ENCODE assay signal across 8 cellular contexts in the genomic region with DNA sequence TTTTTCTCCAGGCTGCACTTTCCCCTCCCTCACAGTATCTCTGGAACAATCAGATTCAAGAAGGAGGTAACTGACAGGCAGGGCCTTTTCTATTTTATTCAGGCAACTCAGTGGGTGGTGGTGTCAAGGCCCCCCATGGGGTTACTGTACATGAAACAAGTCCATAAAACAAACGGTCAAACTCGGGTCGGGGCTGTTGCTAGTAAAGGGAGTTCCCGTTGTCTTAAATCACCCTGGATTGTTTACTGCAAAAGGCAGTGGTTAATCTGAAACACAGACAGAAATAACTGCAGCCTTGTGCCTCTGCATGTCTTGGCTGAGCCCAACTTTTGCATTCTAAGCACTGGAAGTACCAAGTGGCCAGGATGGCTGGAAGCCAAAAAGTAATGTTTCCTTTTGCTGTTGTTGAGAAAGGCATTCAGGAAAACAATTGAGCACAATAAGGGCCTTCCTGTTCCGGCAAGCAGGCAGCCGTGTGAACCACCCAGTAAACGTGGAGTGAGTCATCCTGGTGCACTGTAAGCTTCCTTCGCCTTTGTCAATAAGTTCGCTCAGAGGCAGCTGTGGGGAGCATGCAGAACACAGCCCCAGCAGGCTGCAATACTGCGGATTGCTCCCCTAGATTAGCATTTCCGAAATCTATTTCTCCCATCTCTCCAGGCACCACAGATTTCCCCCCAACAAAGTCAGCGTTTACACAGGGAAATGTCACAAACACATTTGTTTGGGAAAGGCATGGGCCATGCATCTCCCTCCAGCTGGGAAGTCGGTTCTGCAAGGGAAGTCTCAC.
DNase-seq lines count a peak whose midpoint lies in the region; ATAC-seq and TF ChIP-seq lines count a peak whose summit lies in the region.

No MANE protein-coding gene starts in this region.

- no peak overlapping the region for H3K4me3 Mint-ChIP-seq in activated naive CD4-positive, alpha-beta T cell treated with anti-CD3 and anti-CD28 coated beads, Interleukin-2, amount 10 ng/mL, durations not matched to agents 7 days and 5 days
- no peak overlapping the region for H3K4me3 Mint-ChIP-seq in progenitor cell of endocrine pancreas (ENCODE audit: low read depth)

- no TSS peak for BruUV-seq in PC-3 (replicated peaks; lab: Mats Ljungman, UMichigan)

- no peaks in the 10 kb centered on the region for H3F3A ChIP-seq in PC-3 (ENCODE audit: low read length, unreplicated experiment)

- peaks cover 43% of the 10 kb centered on the region for H3K4me1 ChIP-seq in PC-3 (ENCODE audit: insufficient read depth, low read length)

- H3K27ac ChIP-seq in AG04450 (ENCODE audit: low read depth, low read length) (peak overlapping the region; percentile 96), PC-3 (ENCODE audit: low read length) (peak overlapping the region; percentile 97)

- DNase-seq in AG04450 (ENCODE audit: low read depth, low spot score) (peak; percentile 94), GM19238 (ENCODE audit: insufficient read length, low spot score) (peak; percentile 8), PC-3 (peak; percentile 98), head of caudate nucleus (peak in 23 of 42 donors; percentile 4 to 78 (median 31)), progenitor cell of endocrine pancreas (ENCODE audit: low spot score, unreplicated experiment) (no peak), NCI-H187 (lab: John Stamatoyannopoulos, UW) (no peak)
- DNase-seq in activated naive CD4-positive, alpha-beta T cell treated with anti-CD3 and anti-CD28 coated beads, Interleukin-2, amount 10 ng/mL, durations not matched to agents 7 days and 5 days, result peak; percentile 78

- peak overlapping the region; percentile 64 for H3K4me2 ChIP-seq in PC-3 (ENCODE audit: low read length)

- CTCF ChIA-PET in AG04450 (lab: Charles Lee) (no interaction called here), PC-3 (lab: Charles Lee) (no interaction called here)
- CTCF ChIA-PET in activated naive CD4-positive, alpha-beta T cell treated with anti-CD3 and anti-CD28 coated beads, Interleukin-2, amount 10 ng/mL, durations not matched to agents 7 days and 5 days (lab: Charles Lee), result interaction anchor here (0.7 to 2.3 kb wide), 5 partner anchors 122 to 185 kb away, joined by 3 to 5 read pairs (median 4); a partner anchor contains a TSS

- POLR2A ChIA-PET in AG04450 (lab: Yijun Ruan, JAX) (interaction anchor here (0.5 to 1.2 kb wide), 3 partner anchors 105 to 465 kb away, joined by 3 to 5 read pairs (median 4); no protein-coding TSS in a partner anchor), PC-3 (lab: Charles Lee; ENCODE audit: unreplicated experiment) (interaction anchor here (0.5 to 0.7 kb wide), 3 partner anchors 56 to 149 kb away, joined by 3 to 5 read pairs (median 3); no protein-coding TSS in a partner anchor)

- TF ChIP-seq CTCF in AG04450 (IDR thresholded peaks at IDR 0.05; ENCODE audit: low read depth, low read length) (no peak), PC-3 (conservative IDR thresholded peaks at IDR 0.05; ENCODE audit: low read depth, low read length) (no peak), progenitor cell of endocrine pancreas (IDR thresholded peaks at IDR 0.05; ENCODE audit: unreplicated experiment) (no peak)

- no peaks in the 10 kb centered on the region for H3K27me3 ChIP-seq in AG04450 (ENCODE audit: control insufficient read depth, insufficient read depth, low read length)
- H3K27me3 ChIP-seq in PC-3 (ENCODE audit: low read length), result no peaks in the 10 kb centered on the region

- ATAC-seq in HG03175 (IDR thresholded peaks at IDR 0.05; ENCODE audit: unreplicated experiment) (peak; percentile 50), PC-3 (peak; percentile 91)

- H3K36me3 ChIP-seq in PC-3 (ENCODE audit: low read depth, low read length), result no peaks in the 10 kb centered on the region

- peaks cover 17% of the 10 kb centered on the region for H3K9me3 Mint-ChIP-seq in activated naive CD4-positive, alpha-beta T cell treated with anti-CD3 and anti-CD28 coated beads, Interleukin-2, amount 10 ng/mL, durations not matched to agents 7 days and 5 days
- H3K9me3 Mint-ChIP-seq in progenitor cell of endocrine pancreas (ENCODE audit: low read depth), result peaks cover 9% of the 10 kb centered on the region

- H3K9me2 ChIP-seq in PC-3 (replicated peaks; ENCODE audit: low read length), result no peaks in the 10 kb centered on the region

- H3K9me3 ChIP-seq in AG04450 (ENCODE audit: control insufficient read depth, insufficient read depth, low read length), result peaks cover 13% of the 10 kb centered on the region
- H3K9me3 ChIP-seq in PC-3 (ENCODE audit: low read length), result no peaks in the 10 kb centered on the region

- H3K9ac ChIP-seq in PC-3 (ENCODE audit: low read length), result peak overlapping the region; percentile 78

- no peaks in the 10 kb centered on the region for H4K20me1 ChIP-seq in PC-3 (ENCODE audit: low read length)

- H3K27me3 Mint-ChIP-seq in activated naive CD4-positive, alpha-beta T cell treated with anti-CD3 and anti-CD28 coated beads, Interleukin-2, amount 10 ng/mL, durations not matched to agents 7 days and 5 days, result no peaks in the 10 kb centered on the region
- no peaks in the 10 kb centered on the region for H3K27me3 Mint-ChIP-seq in progenitor cell of endocrine pancreas

- peaks cover 25% of the 10 kb centered on the region for H3K36me3 Mint-ChIP-seq in activated naive CD4-positive, alpha-beta T cell treated with anti-CD3 and anti-CD28 coated beads, Interleukin-2, amount 10 ng/mL, durations not matched to agents 7 days and 5 days
- H3K36me3 Mint-ChIP-seq in progenitor cell of endocrine pancreas (ENCODE audit: insufficient read depth), result peaks cover 8% of the 10 kb centered on the region

- H3K4me3 ChIP-seq in AG04450 (ENCODE audit: low read depth, low read length) (no peak overlapping the region), PC-3 (ENCODE audit: low read length) (no peak overlapping the region)

- intact Hi-C loops in PC-3 (cut with micrococcal nuclease), result loop anchor here (1.0 to 10.0 kb wide), 6 partner anchors 143 to 975 kb away; no protein-coding TSS in a partner anchor
- intact Hi-C loops in head of caudate nucleus (cut with DNase I), result no loop called here

- H2AFZ ChIP-seq in PC-3 (ENCODE audit: low read length), result no peak overlapping the region

- peaks cover 13% of the 10 kb centered on the region for H3K79me2 ChIP-seq in PC-3 (ENCODE audit: low read length)

- H3K4me1 Mint-ChIP-seq in activated naive CD4-positive, alpha-beta T cell treated with anti-CD3 and anti-CD28 coated beads, Interleukin-2, amount 10 ng/mL, durations not matched to agents 7 days and 5 days, result peaks cover 62% of the 10 kb centered on the region
- peaks cover 14% of the 10 kb centered on the region for H3K4me1 Mint-ChIP-seq in progenitor cell of endocrine pancreas (ENCODE audit: low read depth)

- peak overlapping the region; percentile 94 for H3K27ac Mint-ChIP-seq in activated naive CD4-positive, alpha-beta T cell treated with anti-CD3 and anti-CD28 coated beads, Interleukin-2, amount 10 ng/mL, durations not matched to agents 7 days and 5 days
- H3K27ac Mint-ChIP-seq in progenitor cell of endocrine pancreas, result peak overlapping the region; percentile 19

Comparison
In these comparisons a context has a peak if more than half of its experiments do, and no peak if none do; other contexts are left out.
1. DNase-seq: peak in AG04450 (single experiment), GM19238 (single experiment), PC-3 (single experiment), activated naive CD4-positive, alpha-beta T cell treated with anti-CD3 and anti-CD28 coated beads, Interleukin-2, amount 10 ng/mL, durations not matched to agents 7 days and 5 days (single experiment) and head of caudate nucleus (23 of 42); none in progenitor cell of endocrine pancreas (single experiment) and NCI-H187 (0 of 2).